Comparison of ENCODE assay signal across 22 cellular contexts in the genomic region with DNA sequence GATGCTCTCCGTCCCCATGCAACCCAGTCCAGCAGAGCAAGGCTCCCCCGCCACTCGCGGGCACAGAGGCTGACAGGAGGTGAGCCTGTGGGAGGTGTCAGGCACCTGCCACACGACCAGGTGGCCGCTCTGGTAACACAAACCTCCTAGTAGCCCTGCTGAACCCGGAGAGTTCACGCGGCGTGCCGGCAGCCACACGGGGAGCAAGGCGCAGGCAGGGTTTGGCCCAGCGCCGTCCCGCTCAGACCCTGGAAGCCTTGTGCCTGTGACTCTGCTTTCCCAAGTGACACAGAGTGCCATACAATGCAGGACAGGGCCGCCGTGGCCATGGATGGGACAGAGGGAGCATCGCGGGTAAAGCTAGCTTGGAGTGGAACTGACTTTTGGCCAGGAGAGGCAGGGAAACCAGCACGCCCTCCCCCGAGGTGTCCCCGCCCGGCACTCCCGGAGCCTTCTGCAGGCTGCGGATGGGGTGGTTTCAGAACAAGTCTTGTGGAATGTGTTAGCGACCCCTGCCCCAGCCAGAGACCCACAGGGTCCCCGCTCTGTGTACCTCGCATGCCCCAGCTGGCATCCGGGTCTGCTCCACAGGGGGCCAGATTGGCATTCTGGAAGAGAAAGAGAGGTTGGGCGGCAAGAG.
"Had no signal": no experiment of that assay in that cellular context is flagged by ENCODE, and none has a peak within 500 bp of the region (broad histone marks: within the 10 kb centered on the region; RNA-seq: fewer than 3 reads in every experiment).

No MANE protein-coding gene starts in this region.

- H3K27me3 ChIP-seq: dorsolateral prefrontal cortex, gastroesophageal sphincter, tibial artery had no signal

- H3K4me2 ChIP-seq: smooth muscle cell had no signal

- H3K9me3 Mint-ChIP-seq: activated CD4-positive, alpha-beta T cell treated with anti-CD3 and anti-CD28 coated beads, Interleukin-2, amount 10 ng/mL, durations not matched to agents 7 days and 5 days; activated naive CD4-positive, alpha-beta T cell treated with anti-CD3 and anti-CD28 coated beads, Interleukin-2, amount 50 U/mL, for 72 hours had no signal

- H3K4me1 ChIP-seq: tibial artery had no signal

- H3K27ac Mint-ChIP-seq: activated CD4-positive, alpha-beta T cell treated with anti-CD3 and anti-CD28 coated beads, Interleukin-2, amount 10 ng/mL, durations not matched to agents 7 days and 5 days; activated CD8-positive, alpha-beta T cell treated with anti-CD3 and anti-CD28 coated beads, Interleukin-2, amount 10 ng/mL, durations not matched to agents 7 days and 5 days; activated naive CD4-positive, alpha-beta T cell treated with anti-CD3 and anti-CD28 coated beads, Interleukin-2, amount 50 U/mL, for 72 hours; memory B cell had no signal

- H3K4me3 Mint-ChIP-seq: activated CD4-positive, alpha-beta T cell treated with anti-CD3 and anti-CD28 coated beads, Interleukin-2, amount 10 ng/mL, durations not matched to agents 7 days and 5 days; activated CD8-positive, alpha-beta T cell treated with anti-CD3 and anti-CD28 coated beads, Interleukin-2, amount 10 ng/mL, durations not matched to agents 7 days and 5 days; brain; memory B cell; nephron had no signal

- H3K4me3 ChIP-seq: dorsolateral prefrontal cortex, esophagus squamous epithelium, gastroesophageal sphincter, smooth muscle cell, tibial artery had no signal

- FAIRE-seq: colon had no signal

- H3K27me3 Mint-ChIP-seq: activated CD4-positive, alpha-beta T cell treated with anti-CD3 and anti-CD28 coated beads, Interleukin-2, amount 10 ng/mL, durations not matched to agents 7 days and 5 days; brain had no signal

- DNase-seq: activated CD4-positive, alpha-beta T cell treated with anti-CD3 and anti-CD28 coated beads, Interleukin-2, amount 10 ng/mL, durations not matched to agents 7 days and 5 days; activated CD8-positive, alpha-beta T cell treated with anti-CD3 and anti-CD28 coated beads, Interleukin-2, amount 10 ng/mL, durations not matched to agents 7 days and 5 days; aorta; esophagus squamous epithelium; head of caudate nucleus; hypothalamus; nucleus accumbens; stimulated activated CD4-positive, alpha-beta T cell treated with anti-CD3 and anti-CD28 coated beads, Interleukin-15, amount 100 ng/mL, for 24 hours; stimulated activated CD8-positive, alpha-beta memory T cell treated with anti-CD3 and anti-CD28 coated beads, Interleukin-4, amount 100 ng/mL, for 48 hours; stimulated activated naive CD4-positive, alpha-beta T cell treated with Interleukin-2 at 50 U/mL for 16 hours; tibial artery had no signal

- H3K36me3 ChIP-seq: esophagus squamous epithelium, gastroesophageal sphincter, tibial artery had no signal

- ATAC-seq: activated CD4-positive, CD25-positive, alpha-beta regulatory T cell treated with anti-CD3 and anti-CD28 coated beads, Interleukin-2, amount 50 U/mL, for 24 hours; activated CD8-positive, alpha-beta T cell treated with anti-CD3 and anti-CD28 coated beads, Interleukin-2, amount 10 ng/mL, durations not matched to agents 7 days and 5 days; activated naive CD4-positive, alpha-beta T cell treated with anti-CD3 and anti-CD28 coated beads, Interleukin-2, amount 50 U/mL, for 72 hours; gastroesophageal sphincter; sciatic nerve had no signal

- H3K27ac ChIP-seq: dorsolateral prefrontal cortex, esophagus squamous epithelium, gastroesophageal sphincter, tibial artery, VCaP had no signal

- H3K9me3 ChIP-seq: esophagus squamous epithelium, gastroesophageal sphincter, tibial artery had no signal

- H3K36me3 Mint-ChIP-seq: activated naive CD4-positive, alpha-beta T cell treated with anti-CD3 and anti-CD28 coated beads, Interleukin-2, amount 50 U/mL, for 72 hours; memory B cell had no signal
